Comparison of ENCODE assay signal across 8 cellular contexts in the genomic region with DNA sequence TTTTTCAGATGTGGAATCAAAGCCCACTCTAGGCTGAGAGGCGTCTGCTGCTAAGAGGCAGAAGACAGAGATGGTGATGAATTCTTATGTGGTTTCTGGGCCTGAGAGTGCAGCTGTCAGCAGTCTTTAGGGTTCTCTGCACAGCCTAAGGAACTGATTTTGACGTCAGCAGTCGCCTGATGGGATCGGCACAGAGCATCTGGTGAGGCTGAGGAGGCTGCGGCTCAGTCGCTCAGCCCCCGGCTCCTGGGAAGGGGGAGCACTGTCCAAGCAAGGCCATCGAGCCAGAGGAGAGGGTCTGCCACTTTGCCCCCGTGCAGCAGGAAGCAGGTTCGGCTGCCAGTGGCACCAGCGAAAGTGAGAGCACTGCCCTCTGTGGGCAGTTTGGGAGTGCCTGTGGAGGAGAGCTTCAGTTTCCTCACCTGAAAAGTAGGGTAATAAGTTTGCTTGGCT.
DNase-seq lines count a peak whose midpoint lies in the region; ATAC-seq and TF ChIP-seq lines count a peak whose summit lies in the region.

No MANE protein-coding gene starts in this region.

- no peaks in the 10 kb centered on the region for H3K9me3 Mint-ChIP-seq in memory B cell
- H3K9me3 Mint-ChIP-seq in type B pancreatic cell: no peaks in the 10 kb centered on the region

- H3K27me3 ChIP-seq in Karpas-422 (ENCODE audit: low read length): no peaks in the 10 kb centered on the region

- H4K20me1 ChIP-seq in Karpas-422 (ENCODE audit: insufficient read depth, low read depth, low read length): no peaks in the 10 kb centered on the region

- H3K27ac Mint-ChIP-seq in memory B cell (no peak overlapping the region), type B pancreatic cell (no peak overlapping the region)

- H3K27ac ChIP-seq in Karpas-422 (ENCODE audit: low read length): no peak overlapping the region

- H3K4me1 Mint-ChIP-seq in memory B cell: no peaks in the 10 kb centered on the region
- H3K4me1 Mint-ChIP-seq in type B pancreatic cell (ENCODE audit: unreplicated experiment): peaks cover 35% of the 10 kb centered on the region

- ATAC-seq in memory B cell (ENCODE audit: low read depth): peak; percentile 67
- no peak for ATAC-seq in GM18498 (IDR thresholded peaks at IDR 0.05; ENCODE audit: unreplicated experiment)

- H3K79me2 ChIP-seq in Karpas-422 (ENCODE audit: low read length): no peaks in the 10 kb centered on the region

- H3K36me3 ChIP-seq in Karpas-422 (ENCODE audit: insufficient read depth, low read length): no peaks in the 10 kb centered on the region

- TF ChIP-seq CTCF in cardiac fibroblast (IDR thresholded peaks at IDR 0.05; ENCODE audit: low read depth, low read length) (peak; percentile 11), type B pancreatic cell (conservative IDR thresholded peaks at IDR 0.05) (peak; percentile 38)

- H3K4me2 ChIP-seq in Karpas-422 (ENCODE audit: low read depth, low read length, poor library complexity, severe bottlenecking): no peak overlapping the region

- H2AFZ ChIP-seq in Karpas-422 (ENCODE audit: low read length): no peak overlapping the region

- H3K4me3 Mint-ChIP-seq in memory B cell (no peak overlapping the region), type B pancreatic cell (no peak overlapping the region)

- no peaks in the 10 kb centered on the region for H3K4me1 ChIP-seq in Karpas-422 (ENCODE audit: low read length)

- H3K4me3 ChIP-seq in cardiac fibroblast (replicated peaks in 1 of 2; ENCODE audit: low read depth in 2 of 2, low read length in 2 of 2) (no peak overlapping the region), Karpas-422 (ENCODE audit: low read length) (no peak overlapping the region)

- H3K9me2 ChIP-seq in Karpas-422 (replicated peaks; ENCODE audit: insufficient read depth, low read length): no peaks in the 10 kb centered on the region

- H3K27me3 Mint-ChIP-seq in memory B cell: no peaks in the 10 kb centered on the region
- no peaks in the 10 kb centered on the region for H3K27me3 Mint-ChIP-seq in type B pancreatic cell

- peak; percentile 39 for DNase-seq in DMS79 treated with DMSO at 0.1 percent for 48 hours (lab: John Stamatoyannopoulos, UW)
- peak; percentile 31 for DNase-seq in NCI-H2227 treated with DMSO at 0.1 percent for 48 hours (lab: John Stamatoyannopoulos, UW)
- peak; percentile 21 to 77 for DNase-seq in cardiac fibroblast (ENCODE audit: low read depth in 2 of 2)
- no peak for DNase-seq in memory B cell (ENCODE audit: low spot score in 2 of 2)
- DNase-seq in type B pancreatic cell (ENCODE audit: extremely low spot score, unreplicated experiment): no peak
- no peak for DNase-seq in GM19240 (ENCODE audit: insufficient read length, low spot score)
- DNase-seq in Karpas-422: no peak

- H3K36me3 Mint-ChIP-seq in memory B cell: peaks cover 3% of the 10 kb centered on the region
- no peaks in the 10 kb centered on the region for H3K36me3 Mint-ChIP-seq in type B pancreatic cell

- H3K9ac ChIP-seq in Karpas-422 (ENCODE audit: low read length): no peak overlapping the region

- H3K9me3 ChIP-seq in Karpas-422 (ENCODE audit: low read length): no peaks in the 10 kb centered on the region

Comparison
In these comparisons a context has a peak if more than half of its experiments do, and no peak if none do; other contexts are left out.
1. DNase-seq: peak in DMS79 treated with DMSO at 0.1 percent for 48 hours (single experiment), NCI-H2227 treated with DMSO at 0.1 percent for 48 hours (single experiment) and cardiac fibroblast (2 of 2); none in memory B cell (0 of 2), type B pancreatic cell (single experiment), GM19240 (single experiment) and Karpas-422 (single experiment).